In the genomic region with DNA sequence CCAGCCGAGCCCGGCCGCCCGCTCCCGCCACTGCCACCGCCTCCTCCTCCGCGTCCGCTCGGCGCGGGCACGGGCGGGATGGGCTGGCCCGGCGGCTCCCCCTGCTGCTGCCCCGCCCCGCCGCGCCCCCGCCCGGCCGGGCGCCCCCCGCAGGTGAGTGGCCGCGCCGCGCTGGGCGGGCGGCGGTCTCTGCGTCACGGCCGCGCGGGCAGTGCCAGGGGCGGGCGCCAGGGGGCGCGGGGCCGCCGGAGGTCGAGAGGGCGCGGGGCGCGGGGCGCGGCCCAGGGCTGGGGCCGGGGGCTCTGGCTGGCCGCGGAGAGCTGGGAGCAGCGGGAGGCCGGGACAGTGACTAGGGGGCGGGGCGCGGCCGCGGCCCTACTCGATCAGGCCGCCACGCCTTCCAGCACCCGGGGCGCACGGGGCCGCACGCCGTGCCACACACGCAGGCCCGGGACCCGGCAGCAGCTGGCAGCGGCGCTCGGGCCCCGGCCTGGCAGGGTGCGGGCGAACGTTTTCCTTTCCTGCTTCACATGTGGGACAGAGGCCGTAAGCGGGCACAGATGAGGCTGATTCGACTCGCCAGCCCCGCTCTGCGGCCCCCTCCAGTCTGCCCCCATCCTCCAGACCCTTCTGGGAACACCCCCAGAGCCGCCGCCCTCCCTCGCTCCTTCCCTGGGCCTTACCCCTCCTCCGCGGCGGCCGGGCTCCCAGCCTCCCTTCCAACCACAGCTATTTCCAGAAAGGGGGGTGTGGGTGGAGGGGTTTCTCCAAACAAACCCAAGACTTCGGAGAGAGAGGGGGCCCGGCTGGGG, we compare ENCODE assay signal across 2 cellular contexts.
TF ChIP-seq lines count a peak whose summit lies in the region.

No MANE protein-coding gene starts in this region.

TF ChIP-seq in HEK293, 187 proteins besides CTCF, POLR2A, EP300 and RAD21 (continues in another document):
- TF ChIP-seq HOXA7 (CRISPR knock-in tag; IDR thresholded peaks at IDR 0.05; ENCODE audit: borderline replicate concordance), result no peak
- peak; percentile 51 for TF ChIP-seq WT1 (tag by site-specific recombination; IDR thresholded peaks at IDR 0.05)
- no peak for TF ChIP-seq ZNF707 (tag by site-specific recombination; IDR thresholded peaks at IDR 0.05)
- no peak for TF ChIP-seq GLI2 (tag by site-specific recombination; IDR thresholded peaks at IDR 0.05; ENCODE audit: borderline replicate concordance, low read depth)
- TF ChIP-seq ZNF121 (tag by site-specific recombination; IDR thresholded peaks at IDR 0.05), result no peak
- no peak for TF ChIP-seq FEZF1 (tag by site-specific recombination; IDR thresholded peaks at IDR 0.05)
- TF ChIP-seq SALL2 (tag by site-specific recombination; IDR thresholded peaks at IDR 0.05; ENCODE audit: borderline replicate concordance), result no peak
- no peak for TF ChIP-seq ZNF426 (tag by site-specific recombination; IDR thresholded peaks at IDR 0.05)
- no peak for TF ChIP-seq ZNF37A (tag by site-specific recombination; IDR thresholded peaks at IDR 0.05)
- no peak for TF ChIP-seq ZNF302 (tag by site-specific recombination; IDR thresholded peaks at IDR 0.05; ENCODE audit: low read depth)
- no peak for TF ChIP-seq ZNF239 (tag by site-specific recombination; IDR thresholded peaks at IDR 0.05)
- no peak for TF ChIP-seq ZNF623 (tag by site-specific recombination; IDR thresholded peaks at IDR 0.05)
- no peak for TF ChIP-seq ZNF157 (tag by site-specific recombination; IDR thresholded peaks at IDR 0.05)
- no peak for TF ChIP-seq ZBTB44 (tag by site-specific recombination; IDR thresholded peaks at IDR 0.05)
- no peak for TF ChIP-seq ZNF132 (tag by site-specific recombination; IDR thresholded peaks at IDR 0.05; ENCODE audit: borderline replicate concordance)
- TF ChIP-seq YY1 (tag by site-specific recombination; IDR thresholded peaks at IDR 0.05), result no peak
- TF ChIP-seq MZF1 (tag by site-specific recombination; IDR thresholded peaks at IDR 0.05; ENCODE audit: borderline replicate concordance), result no peak
- no peak for TF ChIP-seq ZBTB1 (tag by site-specific recombination; IDR thresholded peaks at IDR 0.05)
- TF ChIP-seq, protein P1, sequence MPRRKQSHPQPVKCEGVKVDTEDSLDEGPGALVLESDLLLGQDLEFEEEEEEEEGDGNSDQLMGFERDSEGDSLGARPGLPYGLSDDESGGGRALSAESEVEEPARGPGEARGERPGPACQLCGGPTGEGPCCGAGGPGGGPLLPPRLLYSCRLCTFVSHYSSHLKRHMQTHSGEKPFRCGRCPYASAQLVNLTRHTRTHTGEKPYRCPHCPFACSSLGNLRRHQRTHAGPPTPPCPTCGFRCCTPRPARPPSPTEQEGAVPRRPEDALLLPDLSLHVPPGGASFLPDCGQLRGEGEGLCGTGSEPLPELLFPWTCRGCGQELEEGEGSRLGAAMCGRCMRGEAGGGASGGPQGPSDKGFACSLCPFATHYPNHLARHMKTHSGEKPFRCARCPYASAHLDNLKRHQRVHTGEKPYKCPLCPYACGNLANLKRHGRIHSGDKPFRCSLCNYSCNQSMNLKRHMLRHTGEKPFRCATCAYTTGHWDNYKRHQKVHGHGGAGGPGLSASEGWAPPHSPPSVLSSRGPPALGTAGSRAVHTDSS (tag by site-specific recombination; IDR thresholded peaks at IDR 0.05), result no peak
- TF ChIP-seq ZBTB26 (tag by site-specific recombination; optimal IDR thresholded peaks at IDR 0.05), result peak; percentile 44
- no peak; the same call in 1 of the 2 replicates for TF ChIP-seq ZNF184 (tag by site-specific recombination; IDR thresholded peaks at IDR 0.05)
- TF ChIP-seq KLF17 (tag by site-specific recombination; IDR thresholded peaks at IDR 0.05), result no peak
- TF ChIP-seq ZNF548 (tag by site-specific recombination; IDR thresholded peaks at IDR 0.05), result no peak
- TF ChIP-seq TRIM28 (IDR thresholded peaks at IDR 0.05; ENCODE audit: borderline replicate concordance, low read length), result no peak
- no peak for TF ChIP-seq ZSCAN23 (tag by site-specific recombination; IDR thresholded peaks at IDR 0.05)
- no peak for TF ChIP-seq ZNF571 (tag by site-specific recombination; IDR thresholded peaks at IDR 0.05)
- TF ChIP-seq ZNF558 (tag by site-specific recombination; IDR thresholded peaks at IDR 0.05), result no peak
- no peak for TF ChIP-seq REPIN1 (tag by site-specific recombination; IDR thresholded peaks at IDR 0.05; ENCODE audit: low read depth)
- no peak for TF ChIP-seq ZIC2 (tag by site-specific recombination; IDR thresholded peaks at IDR 0.05)
- TF ChIP-seq ZNF423 (tag by site-specific recombination; IDR thresholded peaks at IDR 0.05), result 0 out of 2 replicates have a peak, but pooled peaks have one; percentile 8

TF ChIP-seq in HepG2, 621 proteins besides CTCF, POLR2A, EP300 and RAD21 (continues in another document):
- TF ChIP-seq ZNF121 (CRISPR knock-in tag; IDR thresholded peaks at IDR 0.05) (peak; percentile 69), ZBTB8A (CRISPR knock-in tag; IDR thresholded peaks at IDR 0.05; ENCODE audit: borderline replicate concordance, low read depth) (no peak), TFDP2 (CRISPR knock-in tag; IDR thresholded peaks at IDR 0.05) (peak; percentile 23; the same call in 1 of the 2 replicates), ARID4A (CRISPR knock-in tag; IDR thresholded peaks at IDR 0.05; ENCODE audit: borderline replicate concordance) (no peak), MED1 (CRISPR knock-in tag; IDR thresholded peaks at IDR 0.05) (0 out of 2 replicates have a peak, but pooled peaks have one; percentile 7), SIX1 (CRISPR knock-in tag; IDR thresholded peaks at IDR 0.05; ENCODE audit: borderline replicate concordance) (no peak), ZNF75D (CRISPR knock-in tag; IDR thresholded peaks at IDR 0.05; ENCODE audit: borderline replicate concordance) (0 out of 2 replicates have a peak, but pooled peaks have one; percentile 29), FOXC1 (CRISPR knock-in tag; IDR thresholded peaks at IDR 0.05; ENCODE audit: borderline replicate concordance) (0 out of 2 replicates have a peak, but pooled peaks have one; percentile 51), ZNF788 (CRISPR knock-in tag; IDR thresholded peaks at IDR 0.05; ENCODE audit: borderline replicate concordance) (no peak), NFIC (IDR thresholded peaks at IDR 0.05; ENCODE audit: low read length) (no peak), ZNF749 (CRISPR knock-in tag; IDR thresholded peaks at IDR 0.05; ENCODE audit: borderline replicate concordance) (peak; percentile 45; the same call in 1 of the 2 replicates), DR1 (CRISPR knock-in tag; IDR thresholded peaks at IDR 0.05) (no peak), ATRX (CRISPR knock-in tag; IDR thresholded peaks at IDR 0.05; ENCODE audit: borderline replicate concordance) (no peak), ARHGAP35 (CRISPR knock-in tag; IDR thresholded peaks at IDR 0.05; ENCODE audit: borderline replicate concordance) (no peak), ZSCAN31 (CRISPR knock-in tag; IDR thresholded peaks at IDR 0.05; ENCODE audit: low read depth) (peak; percentile 73; the same call in 1 of the 2 replicates), SRSF1 (optimal IDR thresholded peaks at IDR 0.05; ENCODE audit: low read depth, low read length) (peak; percentile 16), TEAD2 (CRISPR knock-in tag; IDR thresholded peaks at IDR 0.05) (no peak), BATF2 (CRISPR knock-in tag; IDR thresholded peaks at IDR 0.05) (no peak), ZNF281 (CRISPR knock-in tag; IDR thresholded peaks at IDR 0.05; ENCODE audit: borderline replicate concordance) (0 out of 2 replicates have a peak, but pooled peaks have one; percentile 6), HNRNPLL (IDR thresholded peaks at IDR 0.05; ENCODE audit: low read depth, low read length, poor library complexity, severe bottlenecking) (peak; percentile 21), NFE2L2 (IDR thresholded peaks at IDR 0.05; ENCODE audit: low read length) (no peak), ZNF337 (CRISPR knock-in tag; IDR thresholded peaks at IDR 0.05; ENCODE audit: borderline replicate concordance, low read depth) (no peak), NR2F2 (IDR thresholded peaks at IDR 0.05; ENCODE audit: borderline replicate concordance, low read depth) (no peak), ZFP36L1 (CRISPR knock-in tag; IDR thresholded peaks at IDR 0.05) (no peak), JARID2 (CRISPR knock-in tag; IDR thresholded peaks at IDR 0.05; ENCODE audit: insufficient replicate concordance) (no peak), HOXA3 (CRISPR knock-in tag; IDR thresholded peaks at IDR 0.05) (0 out of 2 replicates have a peak, but pooled peaks have one; percentile 39), GATA4 (IDR thresholded peaks at IDR 0.05; ENCODE audit: borderline replicate concordance, low read depth) (no peak), TFDP1 (CRISPR knock-in tag; IDR thresholded peaks at IDR 0.05; ENCODE audit: borderline replicate concordance) (no peak; the same call in 1 of the 2 replicates)
- TF ChIP-seq, protein P2, sequence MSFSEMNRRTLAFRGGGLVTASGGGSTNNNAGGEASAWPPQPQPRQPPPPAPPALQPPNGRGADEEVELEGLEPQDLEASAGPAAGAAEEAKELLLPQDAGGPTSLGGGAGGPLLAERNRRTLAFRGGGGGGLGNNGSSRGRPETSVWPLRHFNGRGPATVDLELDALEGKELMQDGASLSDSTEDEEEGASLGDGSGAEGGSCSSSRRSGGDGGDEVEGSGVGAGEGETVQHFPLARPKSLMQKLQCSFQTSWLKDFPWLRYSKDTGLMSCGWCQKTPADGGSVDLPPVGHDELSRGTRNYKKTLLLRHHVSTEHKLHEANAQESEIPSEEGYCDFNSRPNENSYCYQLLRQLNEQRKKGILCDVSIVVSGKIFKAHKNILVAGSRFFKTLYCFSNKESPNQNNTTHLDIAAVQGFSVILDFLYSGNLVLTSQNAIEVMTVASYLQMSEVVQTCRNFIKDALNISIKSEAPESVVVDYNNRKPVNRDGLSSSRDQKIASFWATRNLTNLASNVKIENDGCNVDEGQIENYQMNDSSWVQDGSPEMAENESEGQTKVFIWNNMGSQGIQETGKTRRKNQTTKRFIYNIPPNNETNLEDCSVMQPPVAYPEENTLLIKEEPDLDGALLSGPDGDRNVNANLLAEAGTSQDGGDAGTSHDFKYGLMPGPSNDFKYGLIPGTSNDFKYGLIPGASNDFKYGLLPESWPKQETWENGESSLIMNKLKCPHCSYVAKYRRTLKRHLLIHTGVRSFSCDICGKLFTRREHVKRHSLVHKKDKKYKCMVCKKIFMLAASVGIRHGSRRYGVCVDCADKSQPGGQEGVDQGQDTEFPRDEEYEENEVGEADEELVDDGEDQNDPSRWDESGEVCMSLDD (CRISPR knock-in tag; IDR thresholded peaks at IDR 0.05; ENCODE audit: borderline replicate concordance), result no peak
